In the genomic region with DNA sequence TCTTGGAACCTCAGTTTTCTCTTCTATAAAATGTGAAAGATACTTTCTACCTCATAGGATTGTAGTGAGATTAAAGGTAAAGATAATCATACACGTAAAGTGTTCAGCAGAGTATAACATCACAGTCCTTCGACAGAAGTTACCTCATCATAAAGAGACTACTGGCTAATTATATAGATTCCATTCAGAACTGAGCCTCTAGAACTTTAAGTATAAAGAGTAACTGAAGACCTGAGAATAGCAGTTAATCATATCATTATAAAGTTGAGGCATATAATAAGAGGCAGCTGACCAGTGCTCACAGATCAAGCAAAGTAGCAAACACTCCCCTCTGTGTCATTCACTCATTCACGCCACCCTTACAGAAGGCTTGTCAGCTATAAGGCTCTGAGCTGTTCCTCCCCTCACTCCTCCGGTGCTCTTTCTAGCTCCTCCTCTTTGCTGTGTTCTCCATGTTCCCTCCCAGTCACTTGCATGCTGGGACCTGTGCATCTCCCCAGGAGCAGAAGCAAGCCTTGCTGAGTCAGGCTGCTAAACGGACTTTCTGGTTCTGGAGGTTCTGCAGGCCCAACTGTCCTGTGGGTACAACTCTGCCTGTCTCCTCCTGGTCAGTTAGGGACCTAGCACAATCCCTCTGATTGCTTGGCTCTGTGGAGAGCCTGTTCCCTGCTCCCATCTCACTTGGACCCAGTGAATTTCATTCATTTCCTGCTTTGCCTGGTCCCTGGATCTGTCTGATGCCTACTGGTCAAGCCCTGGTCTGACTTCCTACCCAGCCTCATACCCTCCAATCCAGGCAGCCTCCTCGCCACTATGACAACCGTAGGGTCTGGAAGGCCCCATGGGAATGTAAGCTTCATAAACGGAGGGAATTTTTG, we compare ENCODE assay signal across 9 cellular contexts. TPM values are rescaled to one million over a fixed set of nuclear protein-coding genes. Genes with fewer than 3 reads are reported as not detected.
DNase-seq lines count a peak whose midpoint lies in the region; ATAC-seq and TF ChIP-seq lines count a peak whose summit lies in the region.
"Had no signal": no experiment of that assay in that cellular context is flagged by ENCODE, and none has a peak within 500 bp of the region (broad histone marks: within the 10 kb centered on the region; RNA-seq: fewer than 3 reads in every experiment).

No MANE protein-coding gene starts in this region.

- no peak for TF ChIP-seq CTCF in right atrium auricular region (IDR thresholded peaks at IDR 0.05)

- 59% methylated on average over 8 of the region's 8 CpGs for WGBS in right cardiac atrium

- peak; percentile 56 to 64 for ATAC-seq in right cardiac atrium
- peak; percentile 48 for ATAC-seq in HG03460 (IDR thresholded peaks at IDR 0.05; ENCODE audit: unreplicated experiment)

- H3K36me3 ChIP-seq in right atrium auricular region = no peaks in the 10 kb centered on the region

- DNase-seq in right cardiac atrium = no peak
- no peak for DNase-seq in right atrium auricular region (ENCODE audit: low spot score)
- DNase-seq in activated T-cell treated with anti-CD3 and anti-CD28 coated beads, Interleukin-2, amount 50 U/mL, for 48 hours = peak; percentile 64 to 72
- DNase-seq in stimulated activated CD4-positive, alpha-beta T cell treated with anti-CD3 and anti-CD28 coated beads, Interleukin-2, amount 100 ng/mL, for 24 hours = peak; percentile 47 to 51
- DNase-seq in T-helper 9 cell = no peak
- no peak for DNase-seq in NOMO-1 (lab: John Stamatoyannopoulos, UW; ENCODE audit: unreplicated experiment in 2 of 2)
- no peak for DNase-seq in amygdala (lab: John Stamatoyannopoulos, UW)

- intact Hi-C loops in right cardiac atrium (cut with DNase I) = no loop called here

- no peaks in the 10 kb centered on the region for H3K9me3 ChIP-seq in right cardiac atrium (ENCODE audit: control insufficient read depth, low read length)
- no peaks in the 10 kb centered on the region for H3K9me3 ChIP-seq in right atrium auricular region

- H3K27me3 ChIP-seq in right cardiac atrium (ENCODE audit: control insufficient read depth, insufficient read depth) (no peaks in the 10 kb centered on the region), right atrium auricular region (no peaks in the 10 kb centered on the region)

- H3K27ac ChIP-seq in right cardiac atrium (ENCODE audit: low read length) (no peak overlapping the region), right atrium auricular region (no peak overlapping the region)

- H3K4me1 ChIP-seq in right cardiac atrium (ENCODE audit: control insufficient read depth, insufficient read depth, low read length) (peaks cover 2% of the 10 kb centered on the region), right atrium auricular region (no peaks in the 10 kb centered on the region)

- H3K4me3 ChIP-seq in right cardiac atrium (ENCODE audit: low read length) (no peak overlapping the region), right atrium auricular region (no peak overlapping the region)

RNA-seq across cellular contexts. Expression of gene LY9, which starts 28.3 kb away (rescaled TPM):
- under 1 TPM in 3 of 4 donors, not detected in 1; 0.25 to 0.29 (median 0.25) TPM for total RNA-seq in right cardiac atrium
- polyA plus RNA-seq in right cardiac atrium = 0.09 TPM
- total RNA-seq in right atrium auricular region = under 1 TPM; 0.19 to 0.20 TPM
- total RNA-seq: renal cortical epithelial cell had no signal

RNA-seq across cellular contexts. Expression of gene SLAMF7, which starts 28.6 kb away (rescaled TPM):
- total RNA-seq in right cardiac atrium (1 to 10 TPM in 1 of 4 donors, under 1 TPM in 3; 0.31 to 1.3 (median 0.46) TPM), right atrium auricular region (under 1 TPM in 1 of 2 donors, not detected in 1; 0.98 TPM)
- polyA plus RNA-seq in right cardiac atrium = 0.07 TPM
- total RNA-seq: renal cortical epithelial cell had no signal

RNA-seq across cellular contexts. Expression of gene CD48, which starts 56.0 kb away (rescaled TPM):
- total RNA-seq in right cardiac atrium (1 to 10 TPM in 2 of 4 donors, under 1 TPM in 2; 0.39 to 4.1 (median 1.8) TPM), right atrium auricular region (1 to 10 TPM; 1.2 to 3.2 TPM)
- polyA plus RNA-seq in right cardiac atrium = 0.93 TPM
- total RNA-seq: renal cortical epithelial cell had no signal

Comparison
In these comparisons a context has a peak if more than half of its experiments do, and no peak if none do; other contexts are left out.
1. DNase-seq: peak in activated T-cell treated with anti-CD3 and anti-CD28 coated beads, Interleukin-2, amount 50 U/mL, for 48 hours (2 of 2) and stimulated activated CD4-positive, alpha-beta T cell treated with anti-CD3 and anti-CD28 coated beads, Interleukin-2, amount 100 ng/mL, for 24 hours (2 of 2); none in right cardiac atrium (0 of 3), right atrium auricular region (single experiment), T-helper 9 cell (single experiment), NOMO-1 (0 of 2) and amygdala (0 of 56).